Comparison of ENCODE assay signal across 9 cellular contexts in the genomic region with DNA sequence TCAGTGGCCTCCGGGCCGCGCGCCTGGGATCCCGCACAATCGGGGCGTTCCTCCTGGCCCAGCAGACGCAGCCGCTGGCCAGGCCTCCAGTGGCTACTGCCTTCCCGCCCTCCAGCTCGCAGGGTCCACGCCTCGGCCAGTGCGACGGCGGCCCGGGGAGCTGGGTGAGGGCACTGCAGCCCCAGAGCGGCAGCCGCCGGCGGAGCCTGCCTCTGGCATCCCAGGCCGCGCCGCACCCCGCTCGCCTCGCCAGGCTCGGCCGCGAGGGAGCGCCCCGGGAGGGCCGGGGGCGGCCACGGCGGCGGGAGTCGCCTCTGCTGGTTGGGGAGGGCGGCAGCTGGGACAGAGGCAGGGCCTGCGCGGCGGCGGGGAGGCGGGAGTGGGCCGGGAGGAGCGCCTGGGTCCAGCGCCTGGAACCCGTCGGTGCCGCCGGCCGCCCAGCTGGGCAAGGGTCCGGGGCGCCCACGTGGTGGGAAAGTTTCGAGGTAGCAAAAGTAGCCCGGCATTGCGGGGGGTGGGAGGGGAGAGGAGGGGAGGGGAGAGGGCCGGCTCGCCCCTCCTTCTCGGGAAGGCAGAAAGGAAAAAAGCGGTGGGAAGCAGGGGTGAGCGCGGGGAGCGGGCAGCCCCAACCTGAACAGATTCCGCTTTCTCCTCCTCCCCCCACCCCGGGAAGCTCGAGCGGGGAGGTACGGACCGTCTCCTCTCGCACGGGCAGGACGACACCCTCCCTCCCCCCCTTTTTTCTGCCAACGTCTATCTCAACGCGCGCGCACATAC. TPM values are rescaled to one million over a fixed set of nuclear protein-coding genes. Genes with fewer than 3 reads are reported as not detected.
DNase-seq lines count a peak whose midpoint lies in the region; ATAC-seq and TF ChIP-seq lines count a peak whose summit lies in the region.
"Had no signal": no experiment of that assay in that cellular context is flagged by ENCODE, and none has a peak within 500 bp of the region (broad histone marks: within the 10 kb centered on the region; RNA-seq: fewer than 3 reads in every experiment).

No MANE protein-coding gene starts in this region.

- POLR2A ChIA-PET in PC-9 (lab: Charles Lee; ENCODE audit: unreplicated experiment), result interaction anchor here (0.7 kb wide), 3 partner anchors 55 to 201 kb away, joined by 3 to 16 read pairs (median 3); no protein-coding TSS in a partner anchor

- TF ChIP-seq CTCF in PC-9 (conservative IDR thresholded peaks at IDR 0.05), result no peak
- TF ChIP-seq CTCF in foreskin fibroblast (IDR thresholded peaks at IDR 0.05; ENCODE audit: low read depth, low read length), result no peak
- TF ChIP-seq CTCF in psoas muscle (IDR thresholded peaks at IDR 0.05), result peak; percentile 15

- H3K9me3 ChIP-seq in PC-9 (ENCODE audit: insufficient read depth, low read depth), result no peaks in the 10 kb centered on the region
- no peaks in the 10 kb centered on the region for H3K9me3 ChIP-seq in psoas muscle
- H3K9me3 ChIP-seq: mucosa of descending colon had no signal

- BruUV-seq in PC-9 (replicated peaks; lab: Mats Ljungman, UMichigan), result no TSS peak

- H3K36me3 ChIP-seq in PC-9 (ENCODE audit: low read depth) (peaks cover 7% of the 10 kb centered on the region; the same call in 1 of the 2 replicates), psoas muscle (ENCODE audit: insufficient read depth in 1 of 2, low read depth in 1 of 2) (peaks cover 0 to 3% of the 10 kb centered on the region in 2 donors)

- peak overlapping the region; percentile 71 for H2AFZ ChIP-seq in PC-9

- ATAC-seq in psoas muscle (peak; percentile 27 to 58 (median 44)), HG02678 (IDR thresholded peaks at IDR 0.05; ENCODE audit: unreplicated experiment) (no peak), HG02610 (IDR thresholded peaks at IDR 0.05; ENCODE audit: unreplicated experiment) (no peak)

- H3K4me1 ChIP-seq in PC-9 (replicated peaks; ENCODE audit: insufficient read depth) (peaks cover 27% of the 10 kb centered on the region), psoas muscle (peaks cover 19% of the 10 kb centered on the region)

- H3K9me2 ChIP-seq in PC-9 (ENCODE audit: insufficient read depth), result no peaks in the 10 kb centered on the region

- peaks cover 26% of the 10 kb centered on the region for H3F3A ChIP-seq in PC-9 (ENCODE audit: insufficient read depth, low read depth)

- 1 to 6% (median 2%) methylated on average over 39 to 79 of the region's 79 CpGs for WGBS in psoas muscle, 3 donors

- intact Hi-C loops in PC-9 (cut with micrococcal nuclease; ENCODE audit: unreplicated experiment), result loop anchor here (5.0 kb wide), 1 partner anchor 733 kb away; no protein-coding TSS in a partner anchor
- intact Hi-C loops in psoas muscle (cut with DNase I), result loop anchor here (2.0 to 5.0 kb wide), 4 partner anchors 88 to 733 kb away; no protein-coding TSS in a partner anchor

- peak overlapping the region; percentile 70 for H3K4me2 ChIP-seq in PC-9

- peak overlapping the region; percentile 44 for H3K27ac ChIP-seq in PC-9
- peak overlapping the region; percentile 46 for H3K27ac ChIP-seq in psoas muscle

- peak; percentile 77 for DNase-seq in GM03348 (ENCODE audit: low spot score)
- peak; percentile 61 to 77 for DNase-seq in PC-9
- DNase-seq in foreskin fibroblast, result peak in 1 of 2 donors; percentile 49
- peak; percentile 58 to 79 for DNase-seq in psoas muscle
- no peak for DNase-seq in HuH-7.5 (ENCODE audit: low spot score)
- no peak for DNase-seq in dedifferentiated amniotic fluid mesenchymal stem cell (ENCODE audit: extremely low spot score)

- H3K4me3 ChIP-seq in PC-9 (peak overlapping the region; percentile 77), foreskin fibroblast (ENCODE audit: low read depth in 1 of 2, low read length in 2 of 2) (peak overlapping the region; percentile 34 to 41), psoas muscle (peak overlapping the region; percentile 72)
- H3K4me3 ChIP-seq: mucosa of descending colon had no signal

- peaks cover 32% of the 10 kb centered on the region for H3K79me2 ChIP-seq in PC-9 (ENCODE audit: low read depth)

- H4K20me1 ChIP-seq in PC-9 (ENCODE audit: insufficient read depth), result peaks cover 18% of the 10 kb centered on the region

- CTCF ChIA-PET in PC-9 (lab: Charles Lee), result interaction anchor here (0.6 to 1.5 kb wide), 7 partner anchors 21 to 336 kb away, joined by 3 to 10 read pairs (median 5); no protein-coding TSS in a partner anchor

- H3K27me3 ChIP-seq in PC-9 (ENCODE audit: insufficient read depth, low read depth) (0 out of 2 replicates have a peak, but pooled peaks cover 6% of the 10 kb centered on the region), psoas muscle (ENCODE audit: insufficient read depth in 3 of 3, low read length in 2 of 3) (peaks cover 0 to 30% (median 7%) of the 10 kb centered on the region in 3 donors)

RNA-seq across cellular contexts. Expression of a gene that starts 1.5 kb away (rescaled TPM):
- 50.0 and 57.5 TPM in 2 replicates for total RNA-seq in PC-9 (2021)
- 10 to 100 TPM in 2 of 4 donors, 1 to 10 TPM in 2; 2.9 to 19.3 (median 11.0) TPM for total RNA-seq in psoas muscle
- 10 to 100 TPM in 2 of 3 donors, 1 to 10 TPM in 1; 7.4 to 20.0 (median 13.4) TPM for polyA plus RNA-seq in psoas muscle

Comparison
In these comparisons a context has a peak if more than half of its experiments do, and no peak if none do; other contexts are left out.
1. DNase-seq: peak in GM03348 (single experiment), PC-9 (2 of 2) and psoas muscle (2 of 2); none in HuH-7.5 (single experiment) and dedifferentiated amniotic fluid mesenchymal stem cell (single experiment).
2. ATAC-seq: peak in psoas muscle (4 of 4); none in HG02678 (single experiment) and HG02610 (single experiment).
3. Peak in every context shown above with its lines, with median percentiles within 50 percentile points of each other: H3K4me3 ChIP-seq.